Comparison of ENCODE assay signal across 13 cellular contexts in the genomic region with DNA sequence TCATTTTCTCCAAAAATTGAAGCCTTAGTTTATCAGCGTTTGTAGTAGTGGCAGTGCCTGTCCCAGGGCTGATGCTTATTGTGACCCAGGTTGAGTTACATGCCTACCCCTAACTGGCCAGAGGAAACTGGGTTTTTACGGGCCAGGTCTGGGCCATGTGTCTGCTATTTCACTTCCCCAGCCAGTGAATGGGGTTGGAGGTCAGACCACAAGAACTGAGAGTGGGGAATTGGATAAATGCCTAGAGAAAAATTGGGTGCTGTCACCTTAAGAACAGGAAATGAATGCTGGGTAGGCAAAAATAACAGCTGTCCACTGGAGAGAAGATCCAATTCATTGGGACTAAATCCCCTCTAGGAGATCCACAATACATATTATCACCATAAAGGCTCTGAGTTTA. TPM values are rescaled to one million over a fixed set of nuclear protein-coding genes. Genes with fewer than 3 reads are reported as not detected.
A peak's percentile ranks its signal among the peaks of the same experiment; 100 is the strongest.
DNase-seq lines count a peak whose midpoint lies in the region; ATAC-seq, FAIRE-seq and TF ChIP-seq lines count a peak whose summit lies in the region.
"Had no signal": no experiment of that assay in that cellular context is flagged by ENCODE, and none has a peak within 500 bp of the region (broad histone marks: within the 10 kb centered on the region; RNA-seq: fewer than 3 reads in every experiment).

No MANE protein-coding gene starts in this region.

- no peak for FAIRE-seq in frontal cortex (lab: Jason Lieb, UNC)

- no peak for ATAC-seq in omental fat pad (ENCODE audit: low FRiP score)
- ATAC-seq: natural killer cell treated with Interleukin-12 subunit alpha and Interleukin-12 subunit beta and Interleukin-15 and Interleukin-18, amount 100 ng/mL, for 72 hours had no signal

- H3K27ac ChIP-seq in WERI-Rb-1 = peak overlapping the region; percentile 37
- H3K27ac ChIP-seq: testis had no signal

- TF ChIP-seq CTCF in AG10803 (conservative IDR thresholded peaks at IDR 0.05; ENCODE audit: low read length) (no peak), GM12865 (IDR thresholded peaks at IDR 0.05; ENCODE audit: insufficient read depth, low read depth, low read length, missing control alignments) (no peak), WERI-Rb-1 (IDR thresholded peaks at IDR 0.05; ENCODE audit: low read depth, low read length) (no peak), omental fat pad (IDR thresholded peaks at IDR 0.05) (no peak)

- no peaks in the 10 kb centered on the region for H3K27me3 ChIP-seq in WERI-Rb-1 (ENCODE audit: insufficient read depth, low read depth, severe bottlenecking)
- H3K27me3 ChIP-seq: testis had no signal

- H3K4me3 ChIP-seq in AG10803 (ENCODE audit: low read length) (no peak overlapping the region), GM12865 (ENCODE audit: low read depth, low read length) (no peak overlapping the region), WERI-Rb-1 (ENCODE audit: low read depth, low read length) (no peak overlapping the region)
- H3K4me3 ChIP-seq: testis had no signal

- DNase-seq in AG10803 (ENCODE audit: low read depth) = peak; percentile 22
- DNase-seq in GM12865 (ENCODE audit: low read depth) = peak; percentile 27
- DNase-seq in WERI-Rb-1 = no peak
- peak; percentile 6 for DNase-seq in glomerular visceral epithelial cell (ENCODE audit: extremely low spot score)
- DNase-seq in A172 (ENCODE audit: low spot score) = no peak
- no peak for DNase-seq in frontal cortex (ENCODE audit: low spot score in 2 of 2)
- no peak for DNase-seq in omental fat pad (ENCODE audit: low spot score)
- DNase-seq in NCI-H510A treated with DMSO at 0.1 percent for 48 hours (lab: John Stamatoyannopoulos, UW) = no peak
- DNase-seq: activated effector memory CD4-positive, alpha-beta T cell treated with Interleukin-2 at 50 U/mL for 16 hours; Karpas-422; stimulated activated CD4-positive, alpha-beta T cell treated with anti-CD3 and anti-CD28 coated beads, Interleukin-2, amount 100 ng/mL, for 48 hours; testis had no signal

- peaks cover 12% of the 10 kb centered on the region for H3K36me3 ChIP-seq in WERI-Rb-1

- H3K9me3 ChIP-seq in WERI-Rb-1 (ENCODE audit: severe bottlenecking) = no peaks in the 10 kb centered on the region
- H3K9me3 ChIP-seq: testis had no signal

RNA-seq across cellular contexts. Expression of gene ADPRM, which starts 5.2 kb away (rescaled TPM):
- 8.4 and 11.1 TPM in 2 replicates for total RNA-seq in A172 (2014; rRNA removed; shearing (Covaris generic))
- total RNA-seq in frontal cortex = 17.5 TPM
- 10 to 100 TPM in 1 of 4 donors, 1 to 10 TPM in 3; 7.7 to 12.5 (median 9.7) TPM for total RNA-seq in omental fat pad

RNA-seq across cellular contexts. Expression of gene SCO1, which starts 5.2 kb away (rescaled TPM):
- total RNA-seq in A172 (2014; rRNA removed; shearing (Covaris generic)) = 51.6 and 58.9 TPM in 2 replicates
- 11.4 TPM for total RNA-seq in frontal cortex
- total RNA-seq in omental fat pad = 10 to 100 TPM; 18.0 to 35.4 (median 24.2) TPM

RNA-seq across cellular contexts. Expression of gene TMEM220, which starts 27.2 kb away (rescaled TPM):
- 0.12 and 0.26 TPM in 2 replicates for total RNA-seq in A172 (2014; rRNA removed; shearing (Covaris generic))
- total RNA-seq in frontal cortex (1.2 TPM), omental fat pad (10 to 100 TPM in 3 of 4 donors, 1 to 10 TPM in 1; 7.8 to 17.4 (median 13.4) TPM)

RNA-seq across cellular contexts. Expression of gene MYH3, which starts 45.5 kb away (rescaled TPM):
- total RNA-seq in A172 (2014; rRNA removed; shearing (Covaris generic)) = 3.9 and 5.6 TPM in 2 replicates
- 0.41 TPM for total RNA-seq in frontal cortex
- total RNA-seq in omental fat pad = 1 to 10 TPM; 2.3 to 2.8 (median 2.5) TPM

Comparison
In these comparisons a context has a peak if more than half of its experiments do, and no peak if none do; other contexts are left out.
1. DNase-seq: peak in AG10803 (single experiment), GM12865 (single experiment) and glomerular visceral epithelial cell (single experiment); none in WERI-Rb-1 (single experiment), A172 (single experiment), frontal cortex (0 of 2), omental fat pad (single experiment) and NCI-H510A treated with DMSO at 0.1 percent for 48 hours (single experiment).